In genomic region chr9:122329592-122329991, GRCh38 we compare ENCODE assay signal across 20 cellular contexts.
"Had no signal": no experiment of that assay in that cellular context is flagged by ENCODE, and none has a peak within 500 bp of the region (broad histone marks: within the 10 kb centered on the region; RNA-seq: fewer than 3 reads in every experiment).

No MANE protein-coding gene starts in this region.

- H3K9me3 Mint-ChIP-seq: activated naive CD8-positive, alpha-beta T cell treated with anti-CD3 and anti-CD28 coated beads, Interleukin-2, amount 10 ng/mL, durations not matched to agents 7 days and 5 days; activated T-helper 1 cell treated with anti-CD3 and anti-CD28 coated beads, Interleukin-12 subunit alpha, Interleukin-12 subunit beta, Interleukin-2, Interleukin-4 antibody, amounts not matched to agents 30 ng/mL and 10 ng/mL and 1 ng/mL, durations not matched to agents 14 hours and 24 hours and 36 hours; brain; central memory CD8-positive, alpha-beta T cell; natural killer cell had no signal

- H3K27me3 Mint-ChIP-seq: activated naive CD8-positive, alpha-beta T cell treated with anti-CD3 and anti-CD28 coated beads, Interleukin-2, amount 10 ng/mL, durations not matched to agents 7 days and 5 days; central memory CD8-positive, alpha-beta T cell had no signal

- DNase-seq: activated CD4-positive, alpha-beta T cell treated with anti-CD3 and anti-CD28 coated beads, Interleukin-2, amount 50 U/mL, for 1 hour; activated CD8-positive, alpha-beta memory T cell treated with anti-CD3 and anti-CD28 coated beads for 24 hours; activated naive CD8-positive, alpha-beta T cell treated with anti-CD3 and anti-CD28 coated beads, Interleukin-2, amount 10 ng/mL, durations not matched to agents 7 days and 5 days; cortex of kidney; effector CD8-positive, alpha-beta T cell; foreskin melanocyte; left colon; mammary epithelial cell; mucosa of descending colon; natural killer cell; nucleus accumbens; posterior cingulate gyrus; small intestine; stimulated activated CD4-positive, alpha-beta T cell treated with anti-CD3 and anti-CD28 coated beads, Interleukin-4, amount 100 ng/mL, for 24 hours; stimulated activated CD8-positive, alpha-beta memory T cell treated with anti-CD3 and anti-CD28 coated beads, Interleukin-4, amount 100 ng/mL, for 48 hours; stimulated activated naive CD4-positive, alpha-beta T cell treated with Interleukin-2 at 50 U/mL for 16 hours; trophoblast cell had no signal

- H3K4me3 Mint-ChIP-seq: activated naive CD8-positive, alpha-beta T cell treated with anti-CD3 and anti-CD28 coated beads, Interleukin-2, amount 10 ng/mL, durations not matched to agents 7 days and 5 days; activated T-helper 1 cell treated with anti-CD3 and anti-CD28 coated beads, Interleukin-12 subunit alpha, Interleukin-12 subunit beta, Interleukin-2, Interleukin-4 antibody, amounts not matched to agents 30 ng/mL and 10 ng/mL and 1 ng/mL, durations not matched to agents 14 hours and 24 hours and 36 hours; brain; central memory CD8-positive, alpha-beta T cell; natural killer cell had no signal

- H3K4me1 Mint-ChIP-seq: activated naive CD8-positive, alpha-beta T cell treated with anti-CD3 and anti-CD28 coated beads, Interleukin-2, amount 10 ng/mL, durations not matched to agents 7 days and 5 days; central memory CD8-positive, alpha-beta T cell; natural killer cell had no signal

- H3K36me3 Mint-ChIP-seq: natural killer cell had no signal

- ATAC-seq: left colon, mucosa of descending colon, natural killer cell had no signal

- H3K27ac Mint-ChIP-seq: activated naive CD8-positive, alpha-beta T cell treated with anti-CD3 and anti-CD28 coated beads, Interleukin-2, amount 10 ng/mL, durations not matched to agents 7 days and 5 days; activated T-helper 1 cell treated with anti-CD3 and anti-CD28 coated beads, Interleukin-12 subunit alpha, Interleukin-12 subunit beta, Interleukin-2, Interleukin-4 antibody, amounts not matched to agents 30 ng/mL and 10 ng/mL and 1 ng/mL, durations not matched to agents 14 hours and 24 hours and 36 hours; natural killer cell had no signal
